ENCODE assay signal across 8 cellular contexts in the genomic region with DNA sequence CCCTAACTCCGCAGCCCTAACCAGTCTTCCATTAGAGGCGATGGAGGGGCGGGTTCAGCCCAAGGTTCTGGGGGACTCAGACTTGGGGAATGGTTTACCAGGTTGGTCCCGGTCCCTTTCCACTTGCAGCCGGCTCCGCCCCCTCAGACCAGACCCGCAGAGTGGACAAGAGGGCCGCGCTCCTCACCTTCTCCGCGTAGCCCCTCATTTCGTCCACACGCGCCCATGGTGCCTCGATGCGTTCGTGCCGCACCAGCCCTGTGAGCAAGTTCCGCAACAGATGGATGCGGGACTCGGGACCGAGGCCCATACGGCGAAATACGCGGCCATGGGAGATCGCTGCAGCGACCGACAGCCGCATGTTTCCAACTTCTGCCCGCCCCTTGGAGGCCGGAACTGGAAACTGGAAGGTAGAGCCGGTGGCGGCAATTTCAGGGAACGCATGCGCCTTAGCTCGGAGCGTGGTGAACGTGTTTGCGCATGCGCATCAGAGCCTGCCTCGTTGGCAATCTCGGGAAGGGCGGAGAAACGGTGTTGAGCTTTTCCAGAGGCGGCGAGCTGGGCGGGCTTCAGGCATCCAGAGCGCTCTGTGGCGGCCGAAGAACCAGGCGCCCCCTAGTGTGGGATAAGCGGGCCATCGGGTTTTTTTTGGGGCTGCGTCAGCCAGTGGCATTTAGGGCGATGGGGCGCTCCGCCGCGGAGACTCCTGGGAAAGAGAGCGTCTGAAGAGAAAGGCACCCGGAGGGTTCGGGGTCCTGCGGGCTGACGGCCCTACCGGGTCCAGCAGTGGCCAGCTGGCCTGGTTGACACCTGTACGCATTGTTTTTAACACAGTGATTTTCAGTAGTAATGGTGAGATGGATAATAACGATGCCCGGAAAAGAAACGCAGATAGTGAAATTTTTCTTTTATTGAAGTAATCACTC.
A peak's percentile ranks its signal among the peaks of the same experiment; 100 is the strongest.
DNase-seq lines count a peak whose midpoint lies in the region; ATAC-seq and FAIRE-seq lines count a peak whose summit lies in the region.

MRPL17 (minus strand) TSS at position 405 of the 926 bp plus-strand sequence; CDS start at position 361, 44 bp downstream.

- ATAC-seq in GM19043 (IDR thresholded peaks at IDR 0.05; ENCODE audit: low read depth, unreplicated experiment), result peak; percentile 91
- peak; percentile 90 for ATAC-seq in HG03378 (IDR thresholded peaks at IDR 0.05; ENCODE audit: unreplicated experiment)
- peak; percentile 95 to 98 for ATAC-seq in activated CD4-positive, CD25-positive, alpha-beta regulatory T cell treated with anti-CD3 and anti-CD28 coated beads, Interleukin-2, amount 50 U/mL, for 24 hours

- DNase-seq in Ammon's horn (ENCODE audit: low spot score) (peak; percentile 99), NCI-H446 treated with DMSO at 0.1 percent for 48 hours (lab: John Stamatoyannopoulos, UW) (peak; percentile 98), cerebellar cortex (ENCODE audit: low spot score) (peak; percentile 99)
- peak; percentile 98 for DNase-seq in stimulated activated CD4-positive, alpha-beta T cell treated with anti-CD3 and anti-CD28 coated beads, Interleukin-12 subunit alpha, Interleukin-12 subunit beta, amount 100 ng/mL, for 4 hours

- FAIRE-seq in islet of Langerhans (lab: Jason Lieb, UNC), result peak; percentile 75

Comparison
In these comparisons a context has a peak if more than half of its experiments do, and no peak if none do; other contexts are left out.
1. Peak in every context shown above with its lines: DNase-seq and ATAC-seq.